ENCODE assay signal across 10 cellular contexts in genomic region chrX:11531226-11531625, GRCh38.
DNase-seq lines count a peak whose midpoint lies in the region; ATAC-seq and TF ChIP-seq lines count a peak whose summit lies in the region.
"Had no signal": no experiment of that assay in that cellular context is flagged by ENCODE, and none has a peak within 500 bp of the region (broad histone marks: within the 10 kb centered on the region; RNA-seq: fewer than 3 reads in every experiment).

No MANE protein-coding gene starts in this region.

- no TSS peak for BruUV-seq in mammary epithelial cell (replicated peaks; lab: Mats Ljungman, UMichigan)

- dilution Hi-C loops in mammary epithelial cell (cut with HindIII; ENCODE audit: low sequenced_read_pairs), result no loop called here

- 14% methylated on average over 1 of the region's 1 CpG for WGBS in mammary epithelial cell (ENCODE audit: low coverage, missing lambda C conversion rate)

- H3K9me3 ChIP-seq in Loucy (ENCODE audit: insufficient read depth, low read depth, low read length) (no peaks in the 10 kb centered on the region), mammary epithelial cell (replicated peaks; ENCODE audit: insufficient read depth, low read length) (no peaks in the 10 kb centered on the region), neural cell (ENCODE audit: low read length) (no peaks in the 10 kb centered on the region)
- H3K9me3 ChIP-seq: spleen had no signal

- H3K9ac ChIP-seq in Loucy (ENCODE audit: low read depth, low read length, poor library complexity, severe bottlenecking) (no peak overlapping the region), mammary epithelial cell (ENCODE audit: insufficient read depth, low read length) (no peak overlapping the region), neural cell (ENCODE audit: low read length) (no peak overlapping the region)

- TF ChIP-seq RAD21 in neural cell (conservative IDR thresholded peaks at IDR 0.05), result peak; percentile 79

- DNase-seq in CD1c-positive myeloid dendritic cell (ENCODE audit: extremely low spot score) (peak; percentile 2), mammary epithelial cell (no peak), SHP77 treated with DMSO at 0.1 percent for 48 hours (lab: John Stamatoyannopoulos, UW) (no peak)
- no peak for DNase-seq in effector CD8-positive, alpha-beta T cell (lab: John Stamatoyannopoulos, UW)
- DNase-seq in stimulated activated naive CD4-positive, alpha-beta T cell (lab: John Stamatoyannopoulos, UW), result no peak
- DNase-seq: NCI-H2029, spleen had no signal

- ATAC-seq in GM21367 (IDR thresholded peaks at IDR 0.05; ENCODE audit: unreplicated experiment), result no peak

- H3K4me3 ChIP-seq in Loucy (ENCODE audit: low read length, poor library complexity, severe bottlenecking) (no peak overlapping the region), mammary epithelial cell (replicated peaks in 1 of 3; ENCODE audit: insufficient read depth in 1 of 3, low read depth in 2 of 3, low read length in 3 of 3) (no peak overlapping the region), neural cell (ENCODE audit: low read length) (no peak overlapping the region)
- H3K4me3 ChIP-seq: spleen had no signal

- H3K79me2 ChIP-seq in Loucy (ENCODE audit: insufficient read depth, low read length) (no peaks in the 10 kb centered on the region), mammary epithelial cell (ENCODE audit: insufficient read depth, low read length) (no peaks in the 10 kb centered on the region), neural cell (replicated peaks; ENCODE audit: insufficient read depth, low read length) (no peaks in the 10 kb centered on the region)

- no peaks in the 10 kb centered on the region for H3K27me3 ChIP-seq in Loucy (ENCODE audit: insufficient read depth, low read length, poor library complexity, severe bottlenecking)
- peaks cover 3% of the 10 kb centered on the region for H3K27me3 ChIP-seq in mammary epithelial cell (ENCODE audit: insufficient read depth, low read length)
- H3K27me3 ChIP-seq in neural cell (ENCODE audit: insufficient read depth, low read depth, low read length), result no peaks in the 10 kb centered on the region

- no peak overlapping the region for H2AFZ ChIP-seq in Loucy (ENCODE audit: low read length)
- H2AFZ ChIP-seq in mammary epithelial cell (ENCODE audit: low read depth, low read length), result no peak overlapping the region
- no peak overlapping the region for H2AFZ ChIP-seq in neural cell (ENCODE audit: low read depth, low read length)

- no peak for TF ChIP-seq EP300 in neural cell (conservative IDR thresholded peaks at IDR 0.05; ENCODE audit: poor library complexity, severe bottlenecking)

- H3K27ac ChIP-seq in mammary epithelial cell (ENCODE audit: insufficient read depth, low read depth, low read length) (no peak overlapping the region), neural cell (ENCODE audit: low read length) (no peak overlapping the region)
- H3K27ac ChIP-seq: spleen had no signal

- CTCF ChIA-PET in mammary epithelial cell (lab: Charles Lee; ENCODE audit: low non-redundant PET), result interaction anchor here (0.6 kb wide), 2 partner anchors 149 to 500 kb away, joined by 3 read pairs; no protein-coding TSS in a partner anchor

- no peaks in the 10 kb centered on the region for H3F3A ChIP-seq in Loucy (ENCODE audit: low read depth)
- H3F3A ChIP-seq in neural cell (ENCODE audit: insufficient read depth, low read length, poor library complexity, severe bottlenecking), result no peaks in the 10 kb centered on the region

- no peaks in the 10 kb centered on the region for H3K9me2 ChIP-seq in Loucy (replicated peaks; ENCODE audit: low read depth, low read length)
- no peaks in the 10 kb centered on the region for H3K9me2 ChIP-seq in neural cell (ENCODE audit: insufficient read depth, low read length)

- TF ChIP-seq CTCF in Loucy (conservative IDR thresholded peaks at IDR 0.05; ENCODE audit: low read length) (0 out of 2 replicates have a peak, but pooled peaks have one; percentile 13), mammary epithelial cell (conservative IDR thresholded peaks at IDR 0.05 in 1 of 2, IDR thresholded peaks at IDR 0.05 in 1 of 2; ENCODE audit: extremely low read depth in 1 of 2, insufficient read depth in 1 of 2, low read depth in 1 of 2, low read length in 2 of 2) (peak; percentile 11 to 36), neural cell (IDR thresholded peaks at IDR 0.05; ENCODE audit: poor library complexity, severe bottlenecking) (peak; percentile 69)

- in situ Hi-C loops in mammary epithelial cell (cut with MboI; ENCODE audit: low sequenced_read_pairs in 2 of 2), result loop anchor here (5.0 to 25.0 kb wide), 5 partner anchors 231 to 1244 kb away; partner anchors contain the start of gene MSL3 (in 1 of the 2)

- intact Hi-C loops in mammary epithelial cell (cut with micrococcal nuclease), result loop anchor here (1.0 to 5.0 kb wide), 6 partner anchors 71 to 1344 kb away; no protein-coding TSS in a partner anchor

- H3K4me2 ChIP-seq in Loucy (ENCODE audit: low read depth, low read length, poor library complexity, severe bottlenecking), result no peak overlapping the region
- no peak overlapping the region for H3K4me2 ChIP-seq in mammary epithelial cell (ENCODE audit: insufficient read depth, low read depth, low read length)
- no peak overlapping the region for H3K4me2 ChIP-seq in neural cell (ENCODE audit: low read length)

- H4K20me1 ChIP-seq in Loucy (ENCODE audit: insufficient read depth, low read length, poor library complexity, severe bottlenecking) (no peaks in the 10 kb centered on the region), mammary epithelial cell (ENCODE audit: insufficient read depth, low read length) (no peaks in the 10 kb centered on the region), neural cell (ENCODE audit: insufficient read depth) (no peaks in the 10 kb centered on the region)

- H3K4me1 ChIP-seq in Loucy (ENCODE audit: insufficient read depth, low read length, poor library complexity, severe bottlenecking) (no peaks in the 10 kb centered on the region), mammary epithelial cell (ENCODE audit: insufficient read depth, low read length) (no peaks in the 10 kb centered on the region)
- H3K4me1 ChIP-seq: spleen had no signal

- H3K36me3 ChIP-seq in Loucy (ENCODE audit: insufficient read depth, low read length) (no peaks in the 10 kb centered on the region), mammary epithelial cell (ENCODE audit: insufficient read depth, low read length) (no peaks in the 10 kb centered on the region), neural cell (ENCODE audit: insufficient read depth, low read length) (no peaks in the 10 kb centered on the region)
- H3K36me3 ChIP-seq: spleen had no signal

TF ChIP-seq in neural cell, 6 proteins besides CTCF, POLR2A, EP300 and RAD21:
- no peak for TF ChIP-seq TAF1 (IDR thresholded peaks at IDR 0.05; ENCODE audit: low read depth)
- TF ChIP-seq SMC3 (conservative IDR thresholded peaks at IDR 0.05; ENCODE audit: poor library complexity), result peak; percentile 83
- TF ChIP-seq POLR2AphosphoS5 (IDR thresholded peaks at IDR 0.05), result no peak
- TF ChIP-seq, protein P1, sequence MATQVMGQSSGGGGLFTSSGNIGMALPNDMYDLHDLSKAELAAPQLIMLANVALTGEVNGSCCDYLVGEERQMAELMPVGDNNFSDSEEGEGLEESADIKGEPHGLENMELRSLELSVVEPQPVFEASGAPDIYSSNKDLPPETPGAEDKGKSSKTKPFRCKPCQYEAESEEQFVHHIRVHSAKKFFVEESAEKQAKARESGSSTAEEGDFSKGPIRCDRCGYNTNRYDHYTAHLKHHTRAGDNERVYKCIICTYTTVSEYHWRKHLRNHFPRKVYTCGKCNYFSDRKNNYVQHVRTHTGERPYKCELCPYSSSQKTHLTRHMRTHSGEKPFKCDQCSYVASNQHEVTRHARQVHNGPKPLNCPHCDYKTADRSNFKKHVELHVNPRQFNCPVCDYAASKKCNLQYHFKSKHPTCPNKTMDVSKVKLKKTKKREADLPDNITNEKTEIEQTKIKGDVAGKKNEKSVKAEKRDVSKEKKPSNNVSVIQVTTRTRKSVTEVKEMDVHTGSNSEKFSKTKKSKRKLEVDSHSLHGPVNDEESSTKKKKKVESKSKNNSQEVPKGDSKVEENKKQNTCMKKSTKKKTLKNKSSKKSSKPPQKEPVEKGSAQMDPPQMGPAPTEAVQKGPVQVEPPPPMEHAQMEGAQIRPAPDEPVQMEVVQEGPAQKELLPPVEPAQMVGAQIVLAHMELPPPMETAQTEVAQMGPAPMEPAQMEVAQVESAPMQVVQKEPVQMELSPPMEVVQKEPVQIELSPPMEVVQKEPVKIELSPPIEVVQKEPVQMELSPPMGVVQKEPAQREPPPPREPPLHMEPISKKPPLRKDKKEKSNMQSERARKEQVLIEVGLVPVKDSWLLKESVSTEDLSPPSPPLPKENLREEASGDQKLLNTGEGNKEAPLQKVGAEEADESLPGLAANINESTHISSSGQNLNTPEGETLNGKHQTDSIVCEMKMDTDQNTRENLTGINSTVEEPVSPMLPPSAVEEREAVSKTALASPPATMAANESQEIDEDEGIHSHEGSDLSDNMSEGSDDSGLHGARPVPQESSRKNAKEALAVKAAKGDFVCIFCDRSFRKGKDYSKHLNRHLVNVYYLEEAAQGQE (IDR thresholded peaks at IDR 0.05; ENCODE audit: borderline replicate concordance), result no peak
- TF ChIP-seq MXI1 (conservative IDR thresholded peaks at IDR 0.05; ENCODE audit: poor library complexity, severe bottlenecking), result no peak

Comparison
In these comparisons a context has a peak if more than half of its experiments do, and no peak if none do; other contexts are left out.
1. CTCF ChIP-seq: peak in every context shown above with its lines; median percentile 69 in neural cell; 24 in mammary epithelial cell; 13 in Loucy.